ENCODE assay signal across 8 cellular contexts in the genomic region with DNA sequence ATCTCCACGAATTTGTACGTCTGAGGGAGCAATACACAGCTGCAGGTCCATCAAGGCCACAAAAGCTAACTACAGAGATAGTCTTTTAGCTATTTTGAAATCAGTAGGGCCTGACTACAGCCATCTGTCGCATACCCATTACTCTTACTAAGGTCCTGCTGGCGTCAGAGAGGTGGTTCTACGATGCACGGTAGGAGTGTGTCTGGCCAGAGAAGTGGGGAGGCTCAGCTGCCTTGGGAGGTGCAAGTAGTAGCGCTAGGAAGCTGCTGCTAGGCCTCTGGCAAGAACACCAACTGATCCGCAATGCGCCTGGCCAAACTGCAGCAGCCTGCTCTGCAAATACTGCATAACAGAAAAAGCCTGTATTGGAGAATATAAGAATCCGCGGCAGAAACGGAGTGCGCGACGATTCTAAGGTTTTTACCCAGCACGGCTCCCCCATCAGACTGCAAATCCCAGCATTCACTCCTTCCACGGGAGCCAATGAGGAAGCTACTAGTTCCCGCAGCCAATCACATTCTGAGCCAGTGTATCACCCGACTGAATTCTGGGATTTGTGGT. TPM values are rescaled to one million over a fixed set of nuclear protein-coding genes. Genes with fewer than 3 reads are reported as not detected.
DNase-seq lines count a peak whose midpoint lies in the region; ATAC-seq, FAIRE-seq and TF ChIP-seq lines count a peak whose summit lies in the region.

No MANE protein-coding gene starts in this region.

- H3K36me3 ChIP-seq in WERI-Rb-1 = peaks cover 8% of the 10 kb centered on the region

- ATAC-seq in HG02981 (IDR thresholded peaks at IDR 0.05; ENCODE audit: unreplicated experiment) = peak; percentile 74

- peak; percentile 99 for FAIRE-seq in GM18507 (lab: Jason Lieb, UNC)

- DNase-seq in A172 (ENCODE audit: low spot score) = peak; percentile 97
- DNase-seq in GM18507 (ENCODE audit: extremely low spot score, insufficient read length, low read depth) = peak; percentile 81
- DNase-seq in NCI-H2107 treated with DMSO at 0.1 percent for 48 hours (lab: John Stamatoyannopoulos, UW; ENCODE audit: unreplicated experiment) = peak; percentile 100
- peak; percentile 93 for DNase-seq in WERI-Rb-1
- peak; percentile 73 to 99 (median 93) for DNase-seq in caudate nucleus (lab: John Stamatoyannopoulos, UW)
- peak; percentile 99 for DNase-seq in iris pigment epithelial cell (ENCODE audit: low read depth)
- DNase-seq in stimulated activated CD4-positive, alpha-beta T cell treated with anti-CD3 and anti-CD28 coated beads, Interleukin-12 subunit alpha, Interleukin-12 subunit beta, amount 100 ng/mL, for 24 hours (ENCODE audit: low read depth in 2 of 2) = peak; percentile 69 to 72

- H3K4me3 ChIP-seq in WERI-Rb-1 (ENCODE audit: low read depth, low read length) = peak overlapping the region; percentile 99

- no peaks in the 10 kb centered on the region for H3K9me3 ChIP-seq in WERI-Rb-1 (ENCODE audit: severe bottlenecking)

- no peak for TF ChIP-seq CTCF in WERI-Rb-1 (IDR thresholded peaks at IDR 0.05; ENCODE audit: low read depth, low read length)

- peak overlapping the region; percentile 98 for H3K27ac ChIP-seq in WERI-Rb-1
- H3K27ac ChIP-seq in caudate nucleus (ENCODE audit: low read depth, low read length) = peak overlapping the region; percentile 96

- no peaks in the 10 kb centered on the region for H3K27me3 ChIP-seq in WERI-Rb-1 (ENCODE audit: insufficient read depth, low read depth, severe bottlenecking)

RNA-seq across cellular contexts. Expression of a gene that starts 0.7 kb away (rescaled TPM):
- total RNA-seq in A172 (2014; rRNA removed; shearing (Covaris generic)) = 90.4 and 94.6 TPM in 2 replicates

Comparison
In these comparisons a context has a peak if more than half of its experiments do, and no peak if none do; other contexts are left out.
1. Peak in every context shown above with its lines: DNase-seq, ATAC-seq, H3K4me3 ChIP-seq and H3K27ac ChIP-seq.